In genomic region chr15:78298983-78299301, GRCh38 we compare ENCODE assay signal across 8 cellular contexts.
A peak's percentile ranks its signal among the peaks of the same experiment; 100 is the strongest.
DNase-seq lines count a peak whose midpoint lies in the region; ATAC-seq and TF ChIP-seq lines count a peak whose summit lies in the region.

No MANE protein-coding gene starts in this region.

- H3K36me3 ChIP-seq in adipocyte (ENCODE audit: control insufficient read depth, insufficient read depth, low read length, severe bottlenecking) (peaks cover 15% of the 10 kb centered on the region), iPS-15b (ENCODE audit: control insufficient read depth, insufficient read depth, low read length) (no peaks in the 10 kb centered on the region)

- H3K9me3 ChIP-seq in adipocyte (ENCODE audit: control insufficient read depth, low read length) = no peaks in the 10 kb centered on the region
- H3K9me3 ChIP-seq in iPS-15b (ENCODE audit: control insufficient read depth, insufficient read depth, low read length) = no peaks in the 10 kb centered on the region

- H3K27me3 Mint-ChIP-seq in stimulated activated memory B cell treated with anti-CD40 and anti-IgM and Interleukin-4, amounts not matched to agents 10 μg/mL and 1 μg/mL and 100 μg/mL, for 72 hours = peaks cover under 1% of the 10 kb centered on the region

- H3K27me3 ChIP-seq in adipocyte (replicated peaks; ENCODE audit: control insufficient read depth, insufficient read depth, low read length) (no peaks in the 10 kb centered on the region), iPS-15b (ENCODE audit: control insufficient read depth, insufficient read depth, low read length) (no peaks in the 10 kb centered on the region)

- H3K4me1 ChIP-seq in adipocyte (ENCODE audit: control insufficient read depth, insufficient read depth, low read length) (peaks cover 50% of the 10 kb centered on the region), iPS-15b (ENCODE audit: control insufficient read depth, insufficient read depth, low read length) (no peaks in the 10 kb centered on the region)

- H3K4me1 Mint-ChIP-seq in stimulated activated memory B cell treated with anti-CD40 and anti-IgM and Interleukin-4, amounts not matched to agents 10 μg/mL and 1 μg/mL and 100 μg/mL, for 72 hours = no peaks in the 10 kb centered on the region

- peak overlapping the region; percentile 91 for H3K9ac ChIP-seq in adipocyte (ENCODE audit: low read length)
- H3K9ac ChIP-seq in iPS-15b (ENCODE audit: low read depth, low read length) = peak overlapping the region; percentile 93

- peak overlapping the region; percentile 86 for H3K4me3 Mint-ChIP-seq in stimulated activated memory B cell treated with anti-CD40 and anti-IgM and Interleukin-4, amounts not matched to agents 10 μg/mL and 1 μg/mL and 100 μg/mL, for 72 hours

- H3K9me3 Mint-ChIP-seq in stimulated activated memory B cell treated with anti-CD40 and anti-IgM and Interleukin-4, amounts not matched to agents 10 μg/mL and 1 μg/mL and 100 μg/mL, for 72 hours = no peaks in the 10 kb centered on the region

- peak; percentile 57 for DNase-seq in adipocyte (ENCODE audit: low read depth)
- DNase-seq in GDM1 (lab: John Stamatoyannopoulos, UW) = no peak
- no peak for DNase-seq in Ammon's horn (ENCODE audit: low spot score)

- H3K36me3 Mint-ChIP-seq in stimulated activated memory B cell treated with anti-CD40 and anti-IgM and Interleukin-4, amounts not matched to agents 10 μg/mL and 1 μg/mL and 100 μg/mL, for 72 hours = peaks cover 15% of the 10 kb centered on the region

- peak overlapping the region; percentile 87 for H3K27ac Mint-ChIP-seq in stimulated activated memory B cell treated with anti-CD40 and anti-IgM and Interleukin-4, amounts not matched to agents 10 μg/mL and 1 μg/mL and 100 μg/mL, for 72 hours

- TF ChIP-seq CTCF in 22Rv1 (IDR thresholded peaks at IDR 0.05) = no peak

- peak overlapping the region; percentile 90 for H3K4me3 ChIP-seq in adipocyte (ENCODE audit: low read length)
- H3K4me3 ChIP-seq in iPS-15b (ENCODE audit: low read depth, low read length) = peak overlapping the region; percentile 99

- ATAC-seq in GM19023 (IDR thresholded peaks at IDR 0.05; ENCODE audit: unreplicated experiment) = peak; percentile 34
- ATAC-seq in HG03460 (IDR thresholded peaks at IDR 0.05; ENCODE audit: unreplicated experiment) = peak; percentile 25
- peak; percentile 52 for ATAC-seq in stimulated activated memory B cell treated with anti-CD40 and anti-IgM and Interleukin-4, amounts not matched to agents 10 μg/mL and 1 μg/mL and 100 μg/mL, for 72 hours

- peak overlapping the region; percentile 79 for H3K27ac ChIP-seq in 22Rv1
